ENCODE assay signal across 8 cellular contexts in genomic region chr5:112921833-112922817, GRCh38. TPM values are rescaled to one million over a fixed set of nuclear protein-coding genes. Genes with fewer than 3 reads are reported as not detected.
DNase-seq lines count a peak whose midpoint lies in the region; ATAC-seq and TF ChIP-seq lines count a peak whose summit lies in the region.

Gene REEP5 (minus strand): TSS chr5:112922227. CDS start chr5:112922190, 37 bp downstream.

- DNase-seq in AG08396 (ENCODE audit: low spot score) = peak; percentile 94
- DNase-seq in NCI-H345 (lab: John Stamatoyannopoulos, UW) = peak; percentile 85
- peak; percentile 87 for DNase-seq in activated CD4-positive, CD25-positive, alpha-beta regulatory T cell treated with anti-CD3 and anti-CD28 coated beads, Interleukin-2, amount 50 U/mL, for 72 hours
- peak; percentile 74 for DNase-seq in cerebellar cortex (ENCODE audit: low spot score)
- no peak for DNase-seq in kidney epithelial cell (ENCODE audit: low read depth)
- peak; percentile 65 to 68 for DNase-seq in stimulated activated CD4-positive, alpha-beta T cell treated with anti-CD3 and anti-CD28 coated beads, Interleukin-1b, Interleukin-23, amount 100 ng/mL, for 1 hour (ENCODE audit: low read depth in 2 of 2)

- H3K36me3 ChIP-seq in kidney epithelial cell (ENCODE audit: control insufficient read depth, insufficient read depth, low read length) = no peaks in the 10 kb centered on the region

- ATAC-seq in GM18907 (IDR thresholded peaks at IDR 0.05; ENCODE audit: unreplicated experiment) (peak; percentile 65), HG03159 (IDR thresholded peaks at IDR 0.05; ENCODE audit: unreplicated experiment) (peak; percentile 62)

- H3K4me3 ChIP-seq in kidney epithelial cell (ENCODE audit: low read depth, low read length) = peak within 1 kb of the TSS; percentile 86

- peak; percentile 61 for TF ChIP-seq CTCF in kidney epithelial cell (IDR thresholded peaks at IDR 0.05; ENCODE audit: insufficient read depth, low read length, poor library complexity, severe bottlenecking)

- H3K27me3 ChIP-seq in kidney epithelial cell (ENCODE audit: control insufficient read depth, insufficient read depth, low read length) = no peaks in the 10 kb centered on the region

RNA-seq across cellular contexts. Expression of gene REEP5, which starts in this region (rescaled TPM):
- 74.6 and 79.4 TPM in 2 replicates for total RNA-seq in kidney epithelial cell
